1 cellular context compared by ENCODE assay signal in genomic region chr3:155076888-155077287, GRCh38.
A peak's percentile ranks its signal among the peaks of the same experiment; 100 is the strongest.
TF ChIP-seq lines count a peak whose summit lies in the region.

No MANE protein-coding gene starts in this region.

TF ChIP-seq in K562, 482 proteins besides CTCF, POLR2A, EP300 and RAD21 (continued from another document and continues in another):
- no peak for TF ChIP-seq STAT6 (CRISPR knock-in tag; IDR thresholded peaks at IDR 0.05)
- peak; percentile 57 for TF ChIP-seq ETV1 (tag; conservative IDR thresholded peaks at IDR 0.05; ENCODE audit: low read depth)
- TF ChIP-seq TEAD2 (tag; IDR thresholded peaks at IDR 0.05): peak; percentile 68
- no peak for TF ChIP-seq ZNF431 (CRISPR knock-in tag; IDR thresholded peaks at IDR 0.05)
- peak; percentile 80 for TF ChIP-seq ELF4 (CRISPR knock-in tag; IDR thresholded peaks at IDR 0.05)
- no peak for TF ChIP-seq SNAPC5 (CRISPR knock-in tag; IDR thresholded peaks at IDR 0.05)
- TF ChIP-seq ZNF140 (CRISPR knock-in tag; IDR thresholded peaks at IDR 0.05): peak; percentile 44; the same call in 1 of the 2 replicates
- TF ChIP-seq ZNF121 (CRISPR knock-in tag; conservative IDR thresholded peaks at IDR 0.05): no peak
- no peak for TF ChIP-seq ZC3H4 (CRISPR knock-in tag; IDR thresholded peaks at IDR 0.05; ENCODE audit: borderline replicate concordance)
- TF ChIP-seq NCOA4 (IDR thresholded peaks at IDR 0.05; ENCODE audit: partially characterized antibody): no peak
- peak; percentile 48; the same call in 1 of the 2 replicates for TF ChIP-seq DIDO1 (tag; IDR thresholded peaks at IDR 0.05; ENCODE audit: low read depth)
- no peak for TF ChIP-seq GATAD2B (IDR thresholded peaks at IDR 0.05; ENCODE audit: borderline replicate concordance)
- no peak for TF ChIP-seq POLR3A (IDR thresholded peaks at IDR 0.05; ENCODE audit: borderline replicate concordance, extremely low read depth, insufficient read depth, insufficient read length)
- peak; percentile 84; the same call in 1 of the 2 replicates for TF ChIP-seq PYGO2 (tag; IDR thresholded peaks at IDR 0.05)
- peak; percentile 56; the same call in 1 of the 2 replicates for TF ChIP-seq MTF1 (CRISPR knock-in tag; IDR thresholded peaks at IDR 0.05; ENCODE audit: borderline replicate concordance)
- no peak for TF ChIP-seq SFPQ (IDR thresholded peaks at IDR 0.05; ENCODE audit: low read depth, low read length)
- TF ChIP-seq PTTG1 (tag; IDR thresholded peaks at IDR 0.05; ENCODE audit: low read depth): peak; percentile 89
- no peak for TF ChIP-seq HMGXB4 (CRISPR knock-in tag; IDR thresholded peaks at IDR 0.05)
- peak; percentile 83; the same call in 1 of the 2 replicates for TF ChIP-seq ZNF444 (CRISPR knock-in tag; IDR thresholded peaks at IDR 0.05)
- peak; percentile 93 for TF ChIP-seq E2F3 (CRISPR knock-in tag; IDR thresholded peaks at IDR 0.05)
- TF ChIP-seq CCAR2 (IDR thresholded peaks at IDR 0.05; ENCODE audit: low read depth, low read length): no peak
- TF ChIP-seq ATF1 (CRISPR knock-in tag; IDR thresholded peaks at IDR 0.05): no peak
- peak; percentile 54 for TF ChIP-seq ATF1 (tag; IDR thresholded peaks at IDR 0.05)
- no peak for TF ChIP-seq XRCC3 (IDR thresholded peaks at IDR 0.05)
- peak; percentile 91; the same call in 1 of the 2 replicates for TF ChIP-seq NR4A1 (CRISPR knock-in tag; IDR thresholded peaks at IDR 0.05)
- peak; percentile 94 for TF ChIP-seq NR4A1 (tag; IDR thresholded peaks at IDR 0.05)
- TF ChIP-seq ZFP30 (CRISPR knock-in tag; IDR thresholded peaks at IDR 0.05; ENCODE audit: borderline replicate concordance): no peak
- TF ChIP-seq NELFE (IDR thresholded peaks at IDR 0.05; ENCODE audit: insufficient read depth, insufficient read length): no peak
- TF ChIP-seq EZH2 (IDR thresholded peaks at IDR 0.05; ENCODE audit: borderline replicate concordance, low read depth, low read length): no peak
- TF ChIP-seq BRF1 (IDR thresholded peaks at IDR 0.05; ENCODE audit: borderline replicate concordance, extremely low read depth, insufficient read length): no peak
- no peak for TF ChIP-seq TRIM25 (IDR thresholded peaks at IDR 0.05; ENCODE audit: borderline replicate concordance)
- 0 out of 2 replicates have a peak, but pooled peaks have one; percentile 80 for TF ChIP-seq RREB1 (CRISPR knock-in tag; IDR thresholded peaks at IDR 0.05)
- TF ChIP-seq ZNF76 (CRISPR knock-in tag; IDR thresholded peaks at IDR 0.05; ENCODE audit: borderline replicate concordance): peak; percentile 85; the same call in 1 of the 2 replicates
- TF ChIP-seq BHLHE40 (IDR thresholded peaks at IDR 0.05; ENCODE audit: low read length): no peak
- no peak for TF ChIP-seq THRA (IDR thresholded peaks at IDR 0.05)
- TF ChIP-seq ZNF584 (CRISPR knock-in tag; IDR thresholded peaks at IDR 0.05; ENCODE audit: low read depth): peak; percentile 85
- TF ChIP-seq HNRNPUL1 (IDR thresholded peaks at IDR 0.05; ENCODE audit: low read length): no peak
- TF ChIP-seq SMAD4 (CRISPR knock-in tag; conservative IDR thresholded peaks at IDR 0.05): peak; percentile 95
- TF ChIP-seq SMARCB1 (IDR thresholded peaks at IDR 0.05; ENCODE audit: insufficient read length, low read depth): no peak
- TF ChIP-seq CHD2 (IDR thresholded peaks at IDR 0.05; ENCODE audit: low read depth, low read length): no peak
- no peak for TF ChIP-seq ZNF23 (CRISPR knock-in tag; IDR thresholded peaks at IDR 0.05)
- peak; percentile 99 for TF ChIP-seq ZNF589 (CRISPR knock-in tag; IDR thresholded peaks at IDR 0.05; ENCODE audit: low read depth)
- TF ChIP-seq MCM7 (IDR thresholded peaks at IDR 0.05): no peak
- no peak for TF ChIP-seq SRSF9 (IDR thresholded peaks at IDR 0.05; ENCODE audit: borderline replicate concordance, low read depth, low read length)
- TF ChIP-seq ZKSCAN3 (CRISPR knock-in tag; IDR thresholded peaks at IDR 0.05): peak; percentile 77; the same call in 1 of the 2 replicates
- TF ChIP-seq NEUROD1 (IDR thresholded peaks at IDR 0.05; ENCODE audit: borderline replicate concordance, low read depth, low read length, partially characterized antibody): no peak
- no peak for TF ChIP-seq PHF20 (IDR thresholded peaks at IDR 0.05; ENCODE audit: partially characterized antibody)
- TF ChIP-seq HLTF (IDR thresholded peaks at IDR 0.05): no peak
- TF ChIP-seq ZNF41 (CRISPR knock-in tag; conservative IDR thresholded peaks at IDR 0.05): peak; percentile 89
- no peak for TF ChIP-seq SRSF3 (IDR thresholded peaks at IDR 0.05; ENCODE audit: insufficient read depth, low read length)
- TF ChIP-seq TCF7 (IDR thresholded peaks at IDR 0.05; ENCODE audit: borderline replicate concordance): no peak
- TF ChIP-seq MLX (CRISPR knock-in tag; conservative IDR thresholded peaks at IDR 0.05): no peak
- TF ChIP-seq MEF2D (tag; conservative IDR thresholded peaks at IDR 0.05; ENCODE audit: low read depth): peak; percentile 86
- TF ChIP-seq ZNF740 (CRISPR knock-in tag; IDR thresholded peaks at IDR 0.05): no peak
- TF ChIP-seq ZNF740 (tag; IDR thresholded peaks at IDR 0.05): peak in 1 of 2 experiments; percentile 90; a peak in 2 of 4 replicates
- TF ChIP-seq SMAD3 (CRISPR knock-in tag; conservative IDR thresholded peaks at IDR 0.05): peak; percentile 91
